ENCODE assay signal across 8 cellular contexts in genomic region chr16:71484006-71484893, GRCh38. TPM values are rescaled to one million over a fixed set of nuclear protein-coding genes. Genes with fewer than 3 reads are reported as not detected.
DNase-seq lines count a peak whose midpoint lies in the region; ATAC-seq and TF ChIP-seq lines count a peak whose summit lies in the region.

No MANE protein-coding gene starts in this region.

- H3K9me2 ChIP-seq in DOHH2 (replicated peaks; ENCODE audit: control insufficient read depth, low read length) (no peaks in the 10 kb centered on the region), GM23248 (ENCODE audit: insufficient read depth) (no peaks in the 10 kb centered on the region), Karpas-422 (replicated peaks; ENCODE audit: insufficient read depth, low read length) (no peaks in the 10 kb centered on the region)

- peaks cover 13 to 15% of the 10 kb centered on the region in 2 donors for H3K4me1 Mint-ChIP-seq in natural killer cell treated with Interleukin-12 subunit alpha and Interleukin-12 subunit beta and Interleukin-15 and Interleukin-18, amount 100 ng/mL, for 72 hours (ENCODE audit: low read depth in 2 of 2)

- H3K4me3 ChIP-seq in DOHH2 (ENCODE audit: low read length) (peak overlapping the region; percentile 100), GM23248 (peak overlapping the region; percentile 98), Karpas-422 (ENCODE audit: low read length) (peak overlapping the region; percentile 89), fibroblast of pulmonary artery (replicated peaks; ENCODE audit: low read depth, low read length) (peak overlapping the region; percentile 81)

- TF ChIP-seq CTCF in DOHH2 (IDR thresholded peaks at IDR 0.05; ENCODE audit: low read depth, low read length, poor library complexity, severe bottlenecking) (no peak), RWPE1 (conservative IDR thresholded peaks at IDR 0.05; ENCODE audit: low read depth) (no peak), fibroblast of pulmonary artery (IDR thresholded peaks at IDR 0.05; ENCODE audit: low read length, missing control alignments) (no peak)

- H2AFZ ChIP-seq in GM23248 (peak overlapping the region; percentile 99), Karpas-422 (ENCODE audit: low read length) (peak overlapping the region; percentile 91)

- H3K4me2 ChIP-seq in DOHH2 (ENCODE audit: low read length) (peak overlapping the region; percentile 87), GM23248 (ENCODE audit: unreplicated experiment) (peak overlapping the region; percentile 100), Karpas-422 (ENCODE audit: low read depth, low read length, poor library complexity, severe bottlenecking) (peak overlapping the region; percentile 81)

- in situ Hi-C loops in GM23248 (cut with MboI) = no loop called here

- ATAC-seq in natural killer cell treated with Interleukin-12 subunit alpha and Interleukin-12 subunit beta and Interleukin-15 and Interleukin-18, amount 100 ng/mL, for 72 hours = peak; percentile 92 to 94

- H3K4me3 Mint-ChIP-seq in natural killer cell treated with Interleukin-12 subunit alpha and Interleukin-12 subunit beta and Interleukin-15 and Interleukin-18, amount 100 ng/mL, for 72 hours = peak overlapping the region; percentile 84

- peaks cover 22% of the 10 kb centered on the region for H3K4me1 ChIP-seq in DOHH2 (ENCODE audit: control insufficient read depth, low read length)
- H3K4me1 ChIP-seq in GM23248 (ENCODE audit: insufficient read depth) = no peaks in the 10 kb centered on the region
- peaks cover 23% of the 10 kb centered on the region for H3K4me1 ChIP-seq in Karpas-422 (ENCODE audit: low read length)

- H3K27me3 ChIP-seq in DOHH2 (ENCODE audit: control insufficient read depth, low read length) (no peaks in the 10 kb centered on the region), GM23248 (replicated peaks; ENCODE audit: insufficient read depth) (no peaks in the 10 kb centered on the region), Karpas-422 (ENCODE audit: low read length) (no peaks in the 10 kb centered on the region)

- no peaks in the 10 kb centered on the region for H3K36me3 Mint-ChIP-seq in natural killer cell treated with Interleukin-12 subunit alpha and Interleukin-12 subunit beta and Interleukin-15 and Interleukin-18, amount 100 ng/mL, for 72 hours

- peak overlapping the region; percentile 74 to 86 for H3K27ac Mint-ChIP-seq in natural killer cell treated with Interleukin-12 subunit alpha and Interleukin-12 subunit beta and Interleukin-15 and Interleukin-18, amount 100 ng/mL, for 72 hours

- H3F3A ChIP-seq in DOHH2 (ENCODE audit: control insufficient read depth, insufficient read depth) (no peaks in the 10 kb centered on the region), GM23248 (ENCODE audit: insufficient read depth) (peaks cover 5% of the 10 kb centered on the region)

- H3K27ac ChIP-seq in DOHH2 (ENCODE audit: low read depth, low read length) = peak overlapping the region; percentile 77
- peak overlapping the region; percentile 99 for H3K27ac ChIP-seq in GM23248
- H3K27ac ChIP-seq in Karpas-422 (ENCODE audit: low read length) = peak overlapping the region; percentile 85
- H3K27ac ChIP-seq in RWPE1 = peak overlapping the region; percentile 83

- H3K9me3 Mint-ChIP-seq in natural killer cell treated with Interleukin-12 subunit alpha and Interleukin-12 subunit beta and Interleukin-15 and Interleukin-18, amount 100 ng/mL, for 72 hours = no peaks in the 10 kb centered on the region

- peak overlapping the region; percentile 97 for H3K9ac ChIP-seq in GM23248
- H3K9ac ChIP-seq in Karpas-422 (ENCODE audit: low read length) = peak overlapping the region; percentile 85

- POLR2A ChIA-PET in RWPE1 (lab: Yijun Ruan, JAX; ENCODE audit: low non-redundant PET) = interaction anchor here (0.7 to 1.5 kb wide), 2 partner anchors 20 to 22 kb away, joined by 3 to 7 read pairs; partner anchors contain the start of gene ZNF23

- peaks cover 4 to 5% of the 10 kb centered on the region in 2 donors for H3K27me3 Mint-ChIP-seq in natural killer cell treated with Interleukin-12 subunit alpha and Interleukin-12 subunit beta and Interleukin-15 and Interleukin-18, amount 100 ng/mL, for 72 hours

- H3K36me3 ChIP-seq in DOHH2 (ENCODE audit: control insufficient read depth, low read length) = no peaks in the 10 kb centered on the region
- H3K36me3 ChIP-seq in GM23248 (ENCODE audit: low read depth) = no peaks in the 10 kb centered on the region
- no peaks in the 10 kb centered on the region for H3K36me3 ChIP-seq in Karpas-422 (ENCODE audit: insufficient read depth, low read length)

- H3K9me3 ChIP-seq in DOHH2 (ENCODE audit: control insufficient read depth, insufficient read depth, low read length) (no peaks in the 10 kb centered on the region), GM23248 (ENCODE audit: low read depth) (no peaks in the 10 kb centered on the region), Karpas-422 (ENCODE audit: low read length) (no peaks in the 10 kb centered on the region)

- WGBS in GM23248 (ENCODE audit: low coverage in 1 of 2, low lambda C conversion rate in 2 of 2, missing lambda C conversion rate in 2 of 2), 2 experiments = 1% methylated on average over 44 of the region's 44 CpGs

- H3K79me2 ChIP-seq in DOHH2 (ENCODE audit: control insufficient read depth, low read length) (no peaks in the 10 kb centered on the region), GM23248 (ENCODE audit: insufficient read depth) (no peaks in the 10 kb centered on the region; the same call in 1 of the 2 replicates), Karpas-422 (ENCODE audit: low read length) (no peaks in the 10 kb centered on the region; the same call in 1 of the 2 replicates)

- DNase-seq in GM23248 = peak; percentile 94
- DNase-seq in Karpas-422 = peak; percentile 95
- DNase-seq in RWPE1 (ENCODE audit: low spot score) = peak; percentile 83
- DNase-seq in activated T-helper 9 cell treated with anti-CD3 and anti-CD28 coated beads, Interleukin-2, amount 50 U/mL, for 16 hours (ENCODE audit: low read depth) = peak; percentile 63
- peak; percentile 97 for DNase-seq in fibroblast of pulmonary artery (ENCODE audit: low read depth)
- DNase-seq in natural killer cell treated with Interleukin-12 subunit alpha and Interleukin-12 subunit beta and Interleukin-15 and Interleukin-18, amount 100 ng/mL, for 72 hours (ENCODE audit: low spot score) = peak; percentile 86
- DNase-seq in stimulated activated naive CD4-positive, alpha-beta T cell treated with Interleukin-2 at 50 U/mL for 16 hours (lab: John Stamatoyannopoulos, UW) = peak; percentile 75

- CTCF ChIA-PET in RWPE1 (lab: Yijun Ruan, JAX) = interaction anchor here (1.1 to 1.3 kb wide), 2 partner anchors 22 to 127 kb away, joined by 3 to 5 read pairs; partner anchors contain the start of gene ZNF23

- H4K20me1 ChIP-seq in DOHH2 (ENCODE audit: control insufficient read depth, insufficient read depth, low read depth, low read length) = no peaks in the 10 kb centered on the region
- no peaks in the 10 kb centered on the region for H4K20me1 ChIP-seq in GM23248 (ENCODE audit: insufficient read depth)
- no peaks in the 10 kb centered on the region for H4K20me1 ChIP-seq in Karpas-422 (ENCODE audit: insufficient read depth, low read depth, low read length)

RNA-seq across cellular contexts. Expression of gene ZNF19, which starts 4.9 kb away (rescaled TPM):
- total RNA-seq in GM23248 (2014; rRNA removed; shearing (Covaris generic)) = 1.3 and 1.4 TPM in 2 replicates
- polyA plus RNA-seq in GM23248 (2016; fragmentation: Nextera tagmentation; extraction: Ambion mirVana) = 0.85 and 1.7 TPM in 2 replicates
- total RNA-seq in Karpas-422 (2014; rRNA removed; shearing (Covaris generic); ENCODE audit: low replicate concordance) = 5.7 and 6.6 TPM in 2 replicates
- total RNA-seq in natural killer cell treated with Interleukin-12 subunit alpha and Interleukin-12 subunit beta and Interleukin-15 and Interleukin-18, amount 100 ng/mL, for 72 hours = 1 to 10 TPM; 3.4 to 4.4 TPM

RNA-seq across cellular contexts. Expression of gene ZNF23, which starts 22.2 kb away (rescaled TPM):
- 10.9 and 12.1 TPM in 2 replicates for total RNA-seq in GM23248 (2014; rRNA removed; shearing (Covaris generic))
- polyA plus RNA-seq in GM23248 (2016; fragmentation: Nextera tagmentation; extraction: Ambion mirVana) = 14.2 and 15.3 TPM in 2 replicates
- total RNA-seq in Karpas-422 (2014; rRNA removed; shearing (Covaris generic); ENCODE audit: low replicate concordance) = 8.9 and 13.6 TPM in 2 replicates
- total RNA-seq in natural killer cell treated with Interleukin-12 subunit alpha and Interleukin-12 subunit beta and Interleukin-15 and Interleukin-18, amount 100 ng/mL, for 72 hours = 10 to 100 TPM; 10.4 to 13.1 TPM

RNA-seq across cellular contexts. Expression of gene CHST4, which starts 42.0 kb away (rescaled TPM):
- not detected in 2 replicates for total RNA-seq in GM23248 (2014; rRNA removed; shearing (Covaris generic))
- polyA plus RNA-seq in GM23248 (2016; fragmentation: Nextera tagmentation; extraction: Ambion mirVana) = not detected in 2 replicates
- total RNA-seq in Karpas-422 (2014; rRNA removed; shearing (Covaris generic); ENCODE audit: low replicate concordance) = 0.22 TPM in 2 replicates
- total RNA-seq in natural killer cell treated with Interleukin-12 subunit alpha and Interleukin-12 subunit beta and Interleukin-15 and Interleukin-18, amount 100 ng/mL, for 72 hours = not detected

RNA-seq across cellular contexts. Expression of gene TLE7, which starts 42.4 kb away (rescaled TPM):
- total RNA-seq in GM23248 (2014; rRNA removed; shearing (Covaris generic)) = not detected in 2 replicates
- not detected in 2 replicates for polyA plus RNA-seq in GM23248 (2016; fragmentation: Nextera tagmentation; extraction: Ambion mirVana)
- total RNA-seq in Karpas-422 (2014; rRNA removed; shearing (Covaris generic); ENCODE audit: low replicate concordance) = not detected in 2 replicates
- not detected for total RNA-seq in natural killer cell treated with Interleukin-12 subunit alpha and Interleukin-12 subunit beta and Interleukin-15 and Interleukin-18, amount 100 ng/mL, for 72 hours

Comparison
In these comparisons a context has a peak if more than half of its experiments do, and no peak if none do; other contexts are left out.
1. Peak in every context shown above with its lines: DNase-seq, ATAC-seq, H3K4me3 ChIP-seq and H3K27ac ChIP-seq.